12 cellular contexts compared by ENCODE assay signal in the genomic region with DNA sequence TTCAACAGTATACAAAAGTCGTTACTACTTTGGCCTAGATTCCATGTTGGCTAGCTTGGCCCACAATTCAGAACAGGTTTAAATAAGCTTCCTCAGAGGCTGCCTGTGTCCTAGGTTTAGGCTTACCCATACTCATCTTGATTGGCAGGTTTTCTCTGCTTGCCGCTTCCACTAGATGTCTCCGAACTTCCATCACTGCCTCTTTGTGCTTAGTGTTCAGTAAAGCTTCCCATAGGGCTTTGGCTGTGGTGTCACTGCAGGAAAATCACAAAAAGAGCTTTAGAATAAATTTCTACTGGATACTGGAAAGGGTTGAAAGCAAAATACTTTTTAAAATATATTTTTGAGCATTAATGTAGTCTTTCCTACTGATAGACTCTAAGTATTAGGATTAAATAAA. TPM values are rescaled to one million over a fixed set of nuclear protein-coding genes. Genes with fewer than 3 reads are reported as not detected.
DNase-seq lines count a peak whose midpoint lies in the region; ATAC-seq and TF ChIP-seq lines count a peak whose summit lies in the region.
"Had no signal": no experiment of that assay in that cellular context is flagged by ENCODE, and none has a peak within 500 bp of the region (broad histone marks: within the 10 kb centered on the region; RNA-seq: fewer than 3 reads in every experiment).

No MANE protein-coding gene starts in this region.

- H3K4me3 ChIP-seq in breast epithelium (no peak overlapping the region), esophagus squamous epithelium (no peak overlapping the region)
- H3K4me3 ChIP-seq: BLaER1 treated with 17β-estradiol and CSF1 and Interleukin-3, amounts not matched to agents 10 nM and 100 nM had no signal

- H3K9me3 Mint-ChIP-seq in MCF 10A (ENCODE audit: unreplicated experiment): no peaks in the 10 kb centered on the region

- H3K27me3 ChIP-seq in breast epithelium (no peaks in the 10 kb centered on the region), esophagus squamous epithelium (no peaks in the 10 kb centered on the region)
- H3K27me3 ChIP-seq: BLaER1 treated with 17β-estradiol and CSF1 and Interleukin-3, amounts not matched to agents 10 nM and 100 nM had no signal

- TF ChIP-seq CTCF in MCF 10A (IDR thresholded peaks at IDR 0.05; ENCODE audit: unreplicated experiment) (no peak), breast epithelium (IDR thresholded peaks at IDR 0.05) (no peak), esophagus squamous epithelium (IDR thresholded peaks at IDR 0.05) (peak in 1 of 6 experiments; percentile 3)

- no peak overlapping the region for H3K27ac Mint-ChIP-seq in MCF 10A (ENCODE audit: low read depth, unreplicated experiment)

- H3K27ac ChIP-seq in breast epithelium (no peak overlapping the region), esophagus squamous epithelium (no peak overlapping the region)
- H3K27ac ChIP-seq: BLaER1 treated with 17β-estradiol and CSF1 and Interleukin-3, amounts not matched to agents 10 nM and 100 nM had no signal

- peak; percentile 58 for ATAC-seq in SK-N-SH treated with all-trans-retinoic acid at 6 μM for 48 hours
- ATAC-seq in HG03280 (IDR thresholded peaks at IDR 0.05; ENCODE audit: unreplicated experiment): no peak
- no peak for ATAC-seq in HG03025 (IDR thresholded peaks at IDR 0.05; ENCODE audit: low FRiP score, unreplicated experiment)

- peaks cover under 1% of the 10 kb centered on the region for H3K4me1 Mint-ChIP-seq in MCF 10A (ENCODE audit: insufficient read depth, unreplicated experiment)

- 92% methylated on average over 3 of the region's 3 CpGs for WGBS in esophagus squamous epithelium, 2 donors

- H3K9me3 ChIP-seq in breast epithelium (no peaks in the 10 kb centered on the region), esophagus squamous epithelium (no peaks in the 10 kb centered on the region)
- H3K9me3 ChIP-seq: BLaER1 treated with 17β-estradiol and CSF1 and Interleukin-3, amounts not matched to agents 10 nM and 100 nM had no signal

- no peaks in the 10 kb centered on the region for H3K4me1 ChIP-seq in breast epithelium
- H3K4me1 ChIP-seq in esophagus squamous epithelium: no peaks in the 10 kb centered on the region

- DNase-seq in MCF 10A (ENCODE audit: unreplicated experiment): peak; percentile 43
- no peak for DNase-seq in breast epithelium (ENCODE audit: low spot score in 2 of 2)
- DNase-seq in foreskin melanocyte: peak; percentile 64
- DNase-seq in superior temporal gyrus (ENCODE audit: extremely low spot score): peak; percentile 72
- DNase-seq in esophagus squamous epithelium (lab: John Stamatoyannopoulos, UW): no peak
- DNase-seq: activated CD4-positive, alpha-beta T cell treated with anti-CD3 and anti-CD28 coated beads, Interleukin-2, amount 50 U/mL, for 1 hour; central memory CD4-positive, alpha-beta T cell; NCI-H2107 had no signal

- H3K36me3 ChIP-seq in breast epithelium: no peaks in the 10 kb centered on the region
- no peaks in the 10 kb centered on the region for H3K36me3 ChIP-seq in esophagus squamous epithelium

- intact Hi-C loops in MCF 10A (cut with micrococcal nuclease) (loop anchor here (2.0 to 5.0 kb wide), 3 partner anchors 389 to 919 kb away; no protein-coding TSS in a partner anchor), breast epithelium (cut with DNase I; ENCODE audit: low total_unique reads) (loop anchor here (10.0 kb wide), 1 partner anchor 841 kb away; no protein-coding TSS in a partner anchor), esophagus squamous epithelium (cut with DNase I) (no loop called here)

- TF ChIP-seq POLR2A in breast epithelium (IDR thresholded peaks at IDR 0.05): no peak
- TF ChIP-seq POLR2A in esophagus squamous epithelium (IDR thresholded peaks at IDR 0.05): no peak

- CTCF ChIA-PET in MCF 10A (lab: Yijun Ruan, JAX): interaction anchor here (0.5 to 1.4 kb wide), 7 partner anchors 10 to 904 kb away, joined by 3 to 6 read pairs (median 3); no protein-coding TSS in a partner anchor

- H3K36me3 Mint-ChIP-seq in MCF 10A (ENCODE audit: insufficient read depth, unreplicated experiment): peaks cover 6% of the 10 kb centered on the region

- BruUV-seq in MCF 10A (replicated peaks; lab: Mats Ljungman, UMichigan): no TSS peak

- no peak overlapping the region for H3K4me3 Mint-ChIP-seq in MCF 10A (ENCODE audit: unreplicated experiment)

- no peaks in the 10 kb centered on the region for H3K27me3 Mint-ChIP-seq in MCF 10A (ENCODE audit: insufficient read depth, unreplicated experiment)

- POLR2A ChIA-PET in MCF 10A (lab: Yijun Ruan, JAX): interaction anchor here (0.6 kb wide), 1 partner anchor 144 kb away, joined by 3 read pairs; no protein-coding TSS in a partner anchor

TF ChIP-seq in SK-N-SH treated with all-trans-retinoic acid at 6 μM for 48 hours, 23 proteins besides CTCF, POLR2A, EP300 and RAD21:
- TF ChIP-seq TCF4 (CRISPR knock-in tag; IDR thresholded peaks at IDR 0.05; ENCODE audit: borderline replicate concordance) (no peak), ZNF8 (CRISPR knock-in tag; IDR thresholded peaks at IDR 0.05) (no peak), SNAI2 (CRISPR knock-in tag; IDR thresholded peaks at IDR 0.05) (no peak), CSRNP3 (CRISPR knock-in tag; IDR thresholded peaks at IDR 0.05) (no peak), ZNF565 (CRISPR knock-in tag; conservative IDR thresholded peaks at IDR 0.05; ENCODE audit: low read depth) (no peak)

RNA-seq across cellular contexts. Expression of gene SCFD2, which starts 52.4 kb away (rescaled TPM):
- total RNA-seq in MCF 10A (2022): 16.8 and 19.2 TPM in 2 replicates
- 10 to 100 TPM; 22.8 to 33.8 (median 25.0) TPM for total RNA-seq in breast epithelium
- 10 to 100 TPM; 14.3 to 37.8 (median 27.7) TPM for total RNA-seq in esophagus squamous epithelium

Comparison
In these comparisons a context has a peak if more than half of its experiments do, and no peak if none do; other contexts are left out.
1. DNase-seq: peak in MCF 10A (single experiment), foreskin melanocyte (single experiment) and superior temporal gyrus (single experiment); none in breast epithelium (0 of 2) and esophagus squamous epithelium (single experiment).